In the genomic region with DNA sequence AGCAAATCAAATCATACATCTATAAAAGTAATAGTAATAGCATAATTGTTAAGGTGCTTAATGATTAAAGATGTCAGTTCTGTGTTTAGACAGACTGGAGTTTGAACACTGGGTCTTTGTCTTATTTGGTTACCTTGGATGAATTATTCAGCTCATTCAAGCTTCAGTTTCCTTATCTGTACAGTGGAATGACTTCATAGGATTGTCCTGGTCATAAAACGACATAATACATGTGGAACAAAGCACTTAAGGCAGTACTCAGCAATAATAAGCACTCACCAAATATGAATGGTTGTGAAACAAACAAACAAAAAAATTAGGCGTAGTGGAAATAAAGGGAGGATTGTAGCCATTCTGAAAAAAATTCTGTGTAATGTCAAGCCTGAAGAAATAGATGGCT, we compare ENCODE assay signal across 17 cellular contexts.
"Had no signal": no experiment of that assay in that cellular context is flagged by ENCODE, and none has a peak within 500 bp of the region (broad histone marks: within the 10 kb centered on the region; RNA-seq: fewer than 3 reads in every experiment).

No MANE protein-coding gene starts in this region.

- H3K27me3 ChIP-seq: gastroesophageal sphincter, heart left ventricle, spleen had no signal

- H3K4me3 ChIP-seq: gastroesophageal sphincter, heart left ventricle, spleen had no signal

- ATAC-seq: activated CD8-positive, alpha-beta memory T cell treated with anti-CD3 and anti-CD28 coated beads, Interleukin-2, amount 10 ng/mL, durations not matched to agents 7 days and 5 days; esophagus mucosa; gastroesophageal sphincter; heart left ventricle; natural killer cell treated with Interleukin-12 subunit alpha and Interleukin-12 subunit beta and Interleukin-15 and Interleukin-18, amount 100 ng/mL, for 72 hours; sciatic nerve had no signal

- DNase-seq: activated B cell treated with CpG ODN at 0.5 μM for 24 hours; activated CD4-positive, alpha-beta memory T cell treated with anti-CD3 and anti-CD28 coated beads, Interleukin-2, amount 10 ng/mL, durations not matched to agents 7 days and 5 days; activated CD4-positive, alpha-beta T cell treated with anti-CD3 and anti-CD28 coated beads for 48 hours; activated CD8-positive, alpha-beta memory T cell treated with anti-CD3 and anti-CD28 coated beads, Interleukin-2, amount 10 ng/mL, durations not matched to agents 7 days and 5 days; activated naive CD4-positive, alpha-beta T cell treated with Interleukin-2 at 50 U/mL for 16 hours; anterior cingulate cortex; central memory CD4-positive, alpha-beta T cell; heart left ventricle; immature natural killer cell; kidney glomerular epithelial cell; spleen; stimulated activated naive CD4-positive, alpha-beta T cell had no signal

- H3K4me1 ChIP-seq: gastroesophageal sphincter, heart left ventricle, parathyroid adenoma, spleen had no signal

- H3K9me3 ChIP-seq: gastroesophageal sphincter, heart left ventricle, spleen had no signal

- H3K27ac ChIP-seq: gastroesophageal sphincter, heart left ventricle, parathyroid adenoma, spleen had no signal

- H2AFZ ChIP-seq: parathyroid adenoma had no signal

- H3K9ac ChIP-seq: parathyroid adenoma had no signal

- H3K36me3 ChIP-seq: gastroesophageal sphincter, heart left ventricle, spleen had no signal

- H3K79me2 ChIP-seq: parathyroid adenoma had no signal
